26 cellular contexts compared by ENCODE assay signal in genomic region chr5:142309747-142310318, GRCh38. TPM values are rescaled to one million over a fixed set of nuclear protein-coding genes. Genes with fewer than 3 reads are reported as not detected.
"Had no signal": no experiment of that assay in that cellular context is flagged by ENCODE, and none has a peak within 500 bp of the region (broad histone marks: within the 10 kb centered on the region; RNA-seq: fewer than 3 reads in every experiment).

No MANE protein-coding gene starts in this region.

- DNase-seq: cortex of kidney; dorsolateral prefrontal cortex; effector CD8-positive, alpha-beta T cell; esophagus squamous epithelium; foreskin keratinocyte; head of caudate nucleus; kidney; left cardiac atrium; left ventricle myocardium superior; mesendoderm; naive thymus-derived CD4-positive, alpha-beta T cell; ovary; small intestine; stimulated activated CD4-positive, alpha-beta T cell treated with anti-CD3 and anti-CD28 coated beads, Interleukin-4, amount 100 ng/mL, for 1 hour; stimulated activated CD8-positive, alpha-beta memory T cell treated with anti-CD3 and anti-CD28 coated beads, Interleukin-4, amount 100 ng/mL, for 48 hours; stimulated activated naive CD8-positive, alpha-beta T cell treated with anti-CD3 and anti-CD28 coated beads, Interleukin-15, Interleukin-2, amounts not matched to agents 100 U/mL and 50 U/mL, for 24 hours; thyroid gland had no signal

- H3K4me1 Mint-ChIP-seq: stimulated activated effector memory CD8-positive, alpha-beta T cell treated with anti-CD3 and anti-CD28 coated beads, Interleukin-12 subunit alpha, Interleukin-12 subunit beta, amount 100 ng/mL, for 72 hours had no signal

- H3K4me2 ChIP-seq: hepatocyte had no signal

- ATAC-seq: foreskin keratinocyte; left cardiac atrium; left ventricle myocardium superior; naive thymus-derived CD4-positive, alpha-beta T cell; stimulated activated effector memory CD8-positive, alpha-beta T cell treated with anti-CD3 and anti-CD28 coated beads, Interleukin-12 subunit alpha, Interleukin-12 subunit beta, amount 100 ng/mL, for 72 hours; stimulated activated naive CD8-positive, alpha-beta T cell treated with anti-CD3 and anti-CD28 coated beads, Interleukin-15, Interleukin-2, amounts not matched to agents 100 U/mL and 50 U/mL, for 24 hours had no signal

- H3K9me3 Mint-ChIP-seq: naive thymus-derived CD4-positive, alpha-beta T cell; stimulated activated effector memory CD8-positive, alpha-beta T cell treated with anti-CD3 and anti-CD28 coated beads, Interleukin-12 subunit alpha, Interleukin-12 subunit beta, amount 100 ng/mL, for 72 hours; type B pancreatic cell had no signal

- H3K4me1 ChIP-seq: foreskin keratinocyte had no signal

- H3K36me3 ChIP-seq: ovary, suprapubic skin had no signal

- H3K27ac ChIP-seq: dorsolateral prefrontal cortex, epithelial cell of prostate, esophagus squamous epithelium, foreskin keratinocyte, hepatocyte, ovary, right atrium auricular region, suprapubic skin, thyroid gland had no signal

- H3K27ac Mint-ChIP-seq: naive thymus-derived CD4-positive, alpha-beta T cell; stimulated activated effector memory CD8-positive, alpha-beta T cell treated with anti-CD3 and anti-CD28 coated beads, Interleukin-12 subunit alpha, Interleukin-12 subunit beta, amount 100 ng/mL, for 72 hours; type B pancreatic cell had no signal

- H3K27me3 ChIP-seq: esophagus squamous epithelium, foreskin keratinocyte, hepatocyte, ovary, right atrium auricular region, suprapubic skin, thyroid gland had no signal

- H2AFZ ChIP-seq: hepatocyte had no signal

- FAIRE-seq: endometrium, kidney, small intestine, urothelium cell line had no signal

- H3K27me3 Mint-ChIP-seq: type B pancreatic cell had no signal

- H3K4me3 Mint-ChIP-seq: naive thymus-derived CD4-positive, alpha-beta T cell; stimulated activated effector memory CD8-positive, alpha-beta T cell treated with anti-CD3 and anti-CD28 coated beads, Interleukin-12 subunit alpha, Interleukin-12 subunit beta, amount 100 ng/mL, for 72 hours; type B pancreatic cell had no signal

- H3K36me3 Mint-ChIP-seq: naive thymus-derived CD4-positive, alpha-beta T cell; stimulated activated effector memory CD8-positive, alpha-beta T cell treated with anti-CD3 and anti-CD28 coated beads, Interleukin-12 subunit alpha, Interleukin-12 subunit beta, amount 100 ng/mL, for 72 hours had no signal

- H3K4me3 ChIP-seq: dorsolateral prefrontal cortex, esophagus squamous epithelium, hepatocyte, ovary, right atrium auricular region, suprapubic skin, thyroid gland had no signal

- H3K9me3 ChIP-seq: esophagus squamous epithelium, ovary, right atrium auricular region, suprapubic skin, thyroid gland had no signal

RNA-seq across cellular contexts. Expression of gene SPRY4, which starts 15.0 kb away (rescaled TPM):
- total RNA-seq: mononuclear cell had no signal
- polyA plus RNA-seq: naive thymus-derived CD4-positive, alpha-beta T cell had no signal
